ENCODE assay signal across 8 cellular contexts in the genomic region with DNA sequence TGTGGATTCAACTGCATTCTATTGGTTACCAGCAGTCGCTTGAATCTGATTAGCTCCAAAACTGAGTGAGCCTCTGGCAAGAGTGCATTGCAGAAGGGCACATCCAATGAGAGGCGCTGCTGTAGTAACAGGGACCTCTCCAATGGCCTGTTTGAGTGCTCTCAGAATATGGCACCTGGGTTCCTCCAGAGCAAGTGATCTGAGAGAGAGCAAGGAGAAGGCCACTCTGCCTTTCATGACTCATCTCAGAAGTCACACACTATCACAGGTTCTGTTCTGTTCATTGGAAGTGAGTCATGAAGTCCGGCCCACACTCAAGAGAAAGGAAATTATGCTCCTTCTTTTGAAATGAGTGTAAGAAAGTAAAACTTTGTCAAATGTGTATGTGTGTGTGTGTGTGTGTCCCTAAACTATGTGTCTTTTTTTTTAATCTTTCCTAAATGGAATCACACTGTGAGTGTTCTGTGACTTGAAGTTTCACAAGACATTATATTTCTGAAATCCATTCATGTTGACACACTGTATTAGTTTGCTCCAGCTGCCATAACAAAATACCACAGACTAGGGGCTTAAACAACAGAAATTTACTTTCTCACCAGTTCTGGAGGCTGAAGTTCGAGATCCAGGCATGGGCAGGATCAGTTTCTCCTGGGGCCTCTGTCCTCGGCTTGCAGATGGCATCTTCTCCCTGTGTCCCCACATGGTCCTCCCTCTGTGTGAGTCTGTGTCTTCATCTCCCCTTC.
DNase-seq lines count a peak whose midpoint lies in the region; ATAC-seq, FAIRE-seq and TF ChIP-seq lines count a peak whose summit lies in the region.

No MANE protein-coding gene starts in this region.

- H3K27me3 Mint-ChIP-seq in MCF 10A (ENCODE audit: insufficient read depth, unreplicated experiment) (no peaks in the 10 kb centered on the region), mesothelial cell of epicardium (ENCODE audit: low read depth) (no peaks in the 10 kb centered on the region)

- no peaks in the 10 kb centered on the region for H4K20me1 ChIP-seq in fibroblast of lung (ENCODE audit: control insufficient read depth, extremely low read depth, insufficient read depth, low read length)

- no peak overlapping the region for H3K4me3 ChIP-seq in breast epithelium
- no peak overlapping the region for H3K4me3 ChIP-seq in fibroblast of lung (replicated peaks in 1 of 4; ENCODE audit: control extremely low read depth in 1 of 4, insufficient read depth in 1 of 4, low read depth in 3 of 4, low read length in 4 of 4)
- H3K4me3 ChIP-seq in heart left ventricle = no peak overlapping the region

- no peaks in the 10 kb centered on the region for H3K79me2 ChIP-seq in fibroblast of lung (ENCODE audit: control insufficient read depth, insufficient read depth, low read length)

- H3K27ac Mint-ChIP-seq in MCF 10A (ENCODE audit: low read depth, unreplicated experiment) (peak overlapping the region; percentile 8), mesothelial cell of epicardium (no peak overlapping the region)

- no peaks in the 10 kb centered on the region for H3K4me1 ChIP-seq in breast epithelium
- H3K4me1 ChIP-seq in fibroblast of lung (ENCODE audit: control insufficient read depth, extremely low read depth, insufficient read depth, low read length) = no peaks in the 10 kb centered on the region
- no peaks in the 10 kb centered on the region for H3K4me1 ChIP-seq in heart left ventricle

- H3K9me3 ChIP-seq in breast epithelium = no peaks in the 10 kb centered on the region
- H3K9me3 ChIP-seq in fibroblast of lung (ENCODE audit: control insufficient read depth, insufficient read depth, low read depth, low read length) = no peaks in the 10 kb centered on the region
- H3K9me3 ChIP-seq in heart left ventricle = peaks cover 0 to 7% (median 0%) of the 10 kb centered on the region in 12 donors

- H3K4me1 Mint-ChIP-seq in MCF 10A (ENCODE audit: insufficient read depth, unreplicated experiment) (peaks cover 34% of the 10 kb centered on the region), mesothelial cell of epicardium (peaks cover 5% of the 10 kb centered on the region)

- POLR2A ChIA-PET in MCF 10A (lab: Yijun Ruan, JAX) = interaction anchor here (1.2 kb wide), 1 partner anchor 23 kb away, joined by 3 read pairs; no protein-coding TSS in a partner anchor

- H3K9me3 Mint-ChIP-seq in MCF 10A (ENCODE audit: unreplicated experiment) (no peaks in the 10 kb centered on the region), mesothelial cell of epicardium (peaks cover 11% of the 10 kb centered on the region)

- H3K36me3 Mint-ChIP-seq in MCF 10A (ENCODE audit: insufficient read depth, unreplicated experiment) (no peaks in the 10 kb centered on the region), mesothelial cell of epicardium (peaks cover 2% of the 10 kb centered on the region)

- H3K27me3 ChIP-seq in breast epithelium (no peaks in the 10 kb centered on the region), fibroblast of lung (ENCODE audit: control insufficient read depth, insufficient read depth, low read length) (no peaks in the 10 kb centered on the region), heart left ventricle (no peaks in the 10 kb centered on the region)

- H2AFZ ChIP-seq in fibroblast of lung (ENCODE audit: low read length) = no peak overlapping the region

- TF ChIP-seq CTCF in MCF 10A (IDR thresholded peaks at IDR 0.05; ENCODE audit: unreplicated experiment) (no peak), breast epithelium (IDR thresholded peaks at IDR 0.05) (no peak), fibroblast of lung (conservative IDR thresholded peaks at IDR 0.05 in 1 of 2, IDR thresholded peaks at IDR 0.05 in 1 of 2; ENCODE audit: low read depth in 1 of 2, low read length in 2 of 2) (no peak), mesothelial cell of epicardium (IDR thresholded peaks at IDR 0.05; ENCODE audit: unreplicated experiment) (no peak), heart left ventricle (IDR thresholded peaks at IDR 0.05) (no peak)

- intact Hi-C loops in MCF 10A (cut with micrococcal nuclease) (no loop called here), breast epithelium (cut with DNase I; ENCODE audit: low total_unique reads) (no loop called here), heart left ventricle (cut with DNase I) (no loop called here)

- no peak overlapping the region for H3K4me2 ChIP-seq in fibroblast of lung (ENCODE audit: extremely low read depth, insufficient read depth, low read length)

- H3K4me3 Mint-ChIP-seq in MCF 10A (ENCODE audit: unreplicated experiment) (no peak overlapping the region), mesothelial cell of epicardium (no peak overlapping the region)

- CTCF ChIA-PET in MCF 10A (lab: Yijun Ruan, JAX) = no interaction called here

- no peak for TF ChIP-seq POLR2A in breast epithelium (IDR thresholded peaks at IDR 0.05)
- TF ChIP-seq POLR2A in heart left ventricle (IDR thresholded peaks at IDR 0.05) = no peak

- WGBS in heart left ventricle, 4 donors = 91 to 97% (median 95%) methylated on average over 5 of the region's 5 CpGs

- H3K9ac ChIP-seq in fibroblast of lung (ENCODE audit: insufficient read depth, low read length) = no peak overlapping the region

- BruUV-seq in MCF 10A (replicated peaks; lab: Mats Ljungman, UMichigan) = no TSS peak

- FAIRE-seq in urothelium cell line (lab: Jason Lieb, UNC) = no peak

- DNase-seq in MCF 10A (ENCODE audit: unreplicated experiment) = peak; percentile 60
- no peak for DNase-seq in breast epithelium (ENCODE audit: low spot score in 2 of 2)
- peak; percentile 92 for DNase-seq in M059J (ENCODE audit: low read depth)
- DNase-seq in fibroblast of lung (ENCODE audit: low read depth in 2 of 2) = peak; percentile 69 to 86
- peak; percentile 25 for DNase-seq in urothelium cell line (ENCODE audit: low spot score)
- DNase-seq in HuH-7.5 (ENCODE audit: low spot score) = no peak
- no peak for DNase-seq in mesothelial cell of epicardium (ENCODE audit: low spot score in 2 of 2, unreplicated experiment in 2 of 2)
- DNase-seq in heart left ventricle = no peak

- H3K27ac ChIP-seq in breast epithelium = no peak overlapping the region
- no peak overlapping the region for H3K27ac ChIP-seq in fibroblast of lung (ENCODE audit: insufficient read depth, low read length)
- no peak overlapping the region for H3K27ac ChIP-seq in heart left ventricle

- H3K36me3 ChIP-seq in breast epithelium (no peaks in the 10 kb centered on the region), fibroblast of lung (ENCODE audit: control insufficient read depth, insufficient read depth, low read length) (no peaks in the 10 kb centered on the region), heart left ventricle (no peaks in the 10 kb centered on the region)

- ATAC-seq in heart left ventricle = no peak

Comparison
In these comparisons a context has a peak if more than half of its experiments do, and no peak if none do; other contexts are left out.
1. DNase-seq: peak in MCF 10A (single experiment), M059J (single experiment), fibroblast of lung (2 of 2) and urothelium cell line (single experiment); none in breast epithelium (0 of 2), HuH-7.5 (single experiment), mesothelial cell of epicardium (0 of 2) and heart left ventricle (0 of 5).